Comparison of ENCODE assay signal across 8 cellular contexts in genomic region chr3:84958495-84959469, GRCh38. TPM values are rescaled to one million over a fixed set of nuclear protein-coding genes. Genes with fewer than 3 reads are reported as not detected.
A peak's percentile ranks its signal among the peaks of the same experiment; 100 is the strongest.
DNase-seq lines count a peak whose midpoint lies in the region; ATAC-seq, FAIRE-seq and TF ChIP-seq lines count a peak whose summit lies in the region.

Gene CADM2, plus strand, starts transcription at chr3:84958989.

- no peak within 1 kb of the TSS for H3K18ac ChIP-seq in trophoblast cell (ENCODE audit: low read length)

- H2BK5ac ChIP-seq in trophoblast cell (ENCODE audit: low read depth, low read length, poor library complexity), result no peak within 1 kb of the TSS

- peaks cover 30% of the 10 kb centered on the region for H3K27me3 Mint-ChIP-seq in T-helper 1 cell treated with Interleukin-12 subunit alpha and Interleukin-12 subunit beta and Interleukin-4 antibody, amounts not matched to agents 30 μg/mL and 1 μg/mL, for 36 hours (ENCODE audit: low read depth)

- H3K36me3 ChIP-seq in ES-I3 (ENCODE audit: insufficient read depth, low read length), result no peaks in the 10 kb centered on the region
- no peaks in the 10 kb centered on the region for H3K36me3 ChIP-seq in MM.1S (replicated peaks; ENCODE audit: insufficient read depth, low read length)
- H3K36me3 ChIP-seq in heart right ventricle, result no peaks in the 10 kb centered on the region
- no peaks in the 10 kb centered on the region for H3K36me3 ChIP-seq in trophoblast cell (ENCODE audit: control insufficient read depth in 1 of 2, insufficient read depth in 2 of 2, low read length in 2 of 2)
- no peaks in the 10 kb centered on the region for H3K36me3 ChIP-seq in tibial artery

- no peak within 1 kb of the TSS for H3K4ac ChIP-seq in trophoblast cell (ENCODE audit: low read depth, low read length)

- TF ChIP-seq CTCF in MM.1S (IDR thresholded peaks at IDR 0.05; ENCODE audit: low read length), result peak; percentile 19; the same call in 1 of the 2 replicates
- peak in 3 of 9 donors; percentile 15 to 41 (median 29) for TF ChIP-seq CTCF in heart right ventricle (IDR thresholded peaks at IDR 0.05)
- no peak for TF ChIP-seq CTCF in tibial artery (IDR thresholded peaks at IDR 0.05)

- peak; percentile 98 to 100 (median 100) for ATAC-seq in heart right ventricle

- no peaks in the 10 kb centered on the region for H3K27me3 ChIP-seq in MM.1S (replicated peaks; ENCODE audit: insufficient read depth, low read length)
- H3K27me3 ChIP-seq in heart right ventricle, result peaks cover 0 to 58% (median 51%) of the 10 kb centered on the region in 7 donors
- peaks cover 16% of the 10 kb centered on the region for H3K27me3 ChIP-seq in trophoblast cell (ENCODE audit: insufficient read depth, low read length)
- H3K27me3 ChIP-seq in tibial artery, result peaks cover 0 to 33% of the 10 kb centered on the region in 2 donors

- H3K4me1 ChIP-seq in ES-I3 (ENCODE audit: insufficient read depth, low read length) (peaks cover 10% of the 10 kb centered on the region; the same call in 1 of the 2 replicates), MM.1S (ENCODE audit: low read length) (peaks cover 4% of the 10 kb centered on the region; the same call in 1 of the 2 replicates), heart right ventricle (peaks cover 0 to 21% (median 8%) of the 10 kb centered on the region in 9 donors), trophoblast cell (ENCODE audit: control insufficient read depth in 1 of 2, insufficient read depth in 2 of 2, low read length in 2 of 2) (peaks cover 7 to 14% of the 10 kb centered on the region in 2 experiments), tibial artery (peaks cover 0 to 29% (median 16%) of the 10 kb centered on the region in 4 donors)

- WGBS in heart right ventricle, 2 donors, result 1% methylated on average over 70 of the region's 70 CpGs
- no CpG with 5 or more reads among the region's 70 CpGs for WGBS in trophoblast cell (ENCODE audit: extremely low coverage, insufficient coverage, insufficient read length)

- H3K9ac ChIP-seq in ES-I3 (ENCODE audit: low read depth, low read length) (peak within 1 kb of the TSS; percentile 83), MM.1S (ENCODE audit: low read length) (peak within 1 kb of the TSS; percentile 42), trophoblast cell (ENCODE audit: low read length) (peak within 1 kb of the TSS; percentile 73)

- H3K9me2 ChIP-seq in MM.1S (replicated peaks; ENCODE audit: insufficient read depth, low read length), result no peaks in the 10 kb centered on the region

- no peak within 1 kb of the TSS for H3K27ac Mint-ChIP-seq in T-helper 1 cell treated with Interleukin-12 subunit alpha and Interleukin-12 subunit beta and Interleukin-4 antibody, amounts not matched to agents 30 μg/mL and 1 μg/mL, for 36 hours

- no peaks in the 10 kb centered on the region for H3K79me1 ChIP-seq in trophoblast cell (ENCODE audit: low read length)

- no peak for TF ChIP-seq POLR2A in H54 (IDR thresholded peaks at IDR 0.05; ENCODE audit: low read depth, low read length)

- H3K9me3 ChIP-seq in ES-I3 (ENCODE audit: control insufficient read depth, insufficient read depth, low read length) (no peaks in the 10 kb centered on the region), MM.1S (replicated peaks; ENCODE audit: insufficient read depth, low read length) (no peaks in the 10 kb centered on the region), heart right ventricle (peaks cover 0 to 9% (median 0%) of the 10 kb centered on the region in 11 donors), trophoblast cell (ENCODE audit: insufficient read depth, low read depth, low read length) (peaks cover 2% of the 10 kb centered on the region), tibial artery (no peaks in the 10 kb centered on the region)

- no peaks in the 10 kb centered on the region for H3K9me3 Mint-ChIP-seq in T-helper 1 cell treated with Interleukin-12 subunit alpha and Interleukin-12 subunit beta and Interleukin-4 antibody, amounts not matched to agents 30 μg/mL and 1 μg/mL, for 36 hours

- H3K36me3 Mint-ChIP-seq in T-helper 1 cell treated with Interleukin-12 subunit alpha and Interleukin-12 subunit beta and Interleukin-4 antibody, amounts not matched to agents 30 μg/mL and 1 μg/mL, for 36 hours (ENCODE audit: low read depth), result no peaks in the 10 kb centered on the region

- H4K12ac ChIP-seq in trophoblast cell (ENCODE audit: low read depth, low read length), result no peak within 1 kb of the TSS

- H3K27ac ChIP-seq in MM.1S (ENCODE audit: low read length) (no peak within 1 kb of the TSS), heart right ventricle (no peak within 1 kb of the TSS), trophoblast cell (ENCODE audit: low read depth, low read length) (no peak within 1 kb of the TSS), tibial artery (peak within 1 kb of the TSS in 1 of 2 donors; percentile 41)

- H3K14ac ChIP-seq in trophoblast cell (ENCODE audit: low read length), result no peak within 1 kb of the TSS

- H2AFZ ChIP-seq in MM.1S (ENCODE audit: low read length) (peak within 1 kb of the TSS; percentile 97), trophoblast cell (ENCODE audit: insufficient read depth, low read length, poor library complexity) (peak within 1 kb of the TSS; percentile 61)

- no peak for FAIRE-seq in H54 (lab: Jason Lieb, UNC)

- H3K4me1 Mint-ChIP-seq in T-helper 1 cell treated with Interleukin-12 subunit alpha and Interleukin-12 subunit beta and Interleukin-4 antibody, amounts not matched to agents 30 μg/mL and 1 μg/mL, for 36 hours (ENCODE audit: low read depth), result peaks cover 8% of the 10 kb centered on the region

- H3K79me2 ChIP-seq in MM.1S (ENCODE audit: low read length) (no peaks in the 10 kb centered on the region), trophoblast cell (ENCODE audit: control insufficient read depth, insufficient read depth, low read length, poor library complexity) (no peaks in the 10 kb centered on the region)

- H4K91ac ChIP-seq in trophoblast cell (ENCODE audit: low read depth, low read length), result no peak within 1 kb of the TSS

- H4K20me1 ChIP-seq in MM.1S (ENCODE audit: insufficient read depth, low read length), result no peaks in the 10 kb centered on the region

- H2AK5ac ChIP-seq in trophoblast cell (ENCODE audit: low read length), result no peak within 1 kb of the TSS

- intact Hi-C loops in heart right ventricle (cut with DNase I) (no loop called here), tibial artery (cut with DNase I; ENCODE audit: low total_unique reads) (no loop called here)

- H3F3A ChIP-seq in MM.1S (ENCODE audit: insufficient read depth, low read length), result no peaks in the 10 kb centered on the region; the same call in 1 of the 2 replicates

- H2BK12ac ChIP-seq in trophoblast cell (ENCODE audit: low read length), result no peak within 1 kb of the TSS

- peak within 1 kb of the TSS; percentile 42 for H3K23ac ChIP-seq in trophoblast cell (ENCODE audit: low read length)

- H2BK120ac ChIP-seq in trophoblast cell (ENCODE audit: insufficient read depth, low read length, poor library complexity), result no peak within 1 kb of the TSS

- H3K4me3 ChIP-seq in MM.1S (ENCODE audit: low read length), result peak within 1 kb of the TSS; percentile 85
- H3K4me3 ChIP-seq in heart right ventricle, result peak within 1 kb of the TSS in 9 of 10 donors; percentile 32 to 60 (median 54)
- H3K4me3 ChIP-seq in trophoblast cell (ENCODE audit: low read depth, low read length), result peak within 1 kb of the TSS; percentile 80
- H3K4me3 ChIP-seq in tibial artery, result peak within 1 kb of the TSS; percentile 51 to 63

- peak; percentile 58 for DNase-seq in H54 (ENCODE audit: insufficient read length, low spot score)
- DNase-seq in MM.1S, result peak; percentile 92
- peak; percentile 62 to 97 (median 92) for DNase-seq in amygdala (lab: John Stamatoyannopoulos, UW)
- peak; percentile 81 to 87 for DNase-seq in heart right ventricle
- DNase-seq in trophoblast cell, result peak; percentile 38 to 67
- peak; percentile 90 to 93 for DNase-seq in tibial artery

- peak within 1 kb of the TSS; percentile 52 for H3K4me3 Mint-ChIP-seq in T-helper 1 cell treated with Interleukin-12 subunit alpha and Interleukin-12 subunit beta and Interleukin-4 antibody, amounts not matched to agents 30 μg/mL and 1 μg/mL, for 36 hours

- no peak within 1 kb of the TSS for H4K8ac ChIP-seq in trophoblast cell (ENCODE audit: low read depth, low read length)

- H3K4me2 ChIP-seq in MM.1S (ENCODE audit: low read depth, low read length) (peak within 1 kb of the TSS; percentile 92), trophoblast cell (ENCODE audit: low read length) (peak within 1 kb of the TSS; percentile 96)

RNA-seq across cellular contexts. Expression of gene CADM2, which starts in this region (rescaled TPM):
- total RNA-seq in heart right ventricle, result 1 to 10 TPM in 4 of 10 donors, under 1 TPM in 6; 0.30 to 3.0 (median 0.72) TPM
- polyA plus RNA-seq in heart right ventricle, result under 1 TPM; 0.12 to 0.44 TPM
- polyA plus RNA-seq in trophoblast cell (2013), result 0.34 and 0.58 TPM in 2 replicates
